9 cellular contexts compared by ENCODE assay signal in the genomic region with DNA sequence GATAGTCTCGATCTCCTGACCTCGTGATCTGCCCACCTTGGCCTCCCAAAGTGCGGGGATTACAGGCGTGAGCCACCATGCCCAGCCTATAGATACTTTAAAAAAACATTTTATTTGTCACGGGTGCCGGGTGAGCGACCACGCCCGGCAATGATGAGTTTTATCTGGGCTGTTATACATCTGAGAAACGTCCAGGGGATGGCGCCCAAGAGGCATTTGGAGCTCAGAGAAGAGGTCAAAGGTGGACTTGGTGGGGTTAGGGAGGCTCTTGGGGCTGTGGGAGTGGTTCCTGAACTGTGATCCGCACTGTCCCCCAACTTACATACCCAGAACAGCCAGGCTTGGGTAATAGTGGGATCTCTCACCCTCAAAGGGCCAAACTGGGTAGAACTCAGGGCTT. TPM values are rescaled to one million over a fixed set of nuclear protein-coding genes. Genes with fewer than 3 reads are reported as not detected.
DNase-seq lines count a peak whose midpoint lies in the region; ATAC-seq, FAIRE-seq and TF ChIP-seq lines count a peak whose summit lies in the region.
"Not testable (repeated sequence)": the region's sequence is repeated elsewhere in the genome, so short reads cannot be mapped to it uniquely, and the experiment has no call there.
"Had no signal": no experiment of that assay in that cellular context is flagged by ENCODE, and none has a peak within 500 bp of the region (broad histone marks: within the 10 kb centered on the region; RNA-seq: fewer than 3 reads in every experiment).

No MANE protein-coding gene starts in this region.

- TF ChIP-seq EP300 in GM12878 (IDR thresholded peaks at IDR 0.05; ENCODE audit: borderline replicate concordance in 1 of 2, control insufficient read depth in 1 of 2, low read depth in 2 of 2, low read length in 2 of 2): not testable (repeated sequence)

- WGBS in GM12878 (ENCODE audit: insufficient coverage, insufficient replicate concordance, low lambda C conversion rate, missing lambda C conversion rate): no CpG with 5 or more reads among the region's 12 CpGs

- not testable (repeated sequence) for H3K9ac ChIP-seq in HCT116 (ENCODE audit: low read length); GM12878 (ENCODE audit: control insufficient read depth, insufficient read depth, low read length)

- not testable (repeated sequence) for H3K27me3 Mint-ChIP-seq in activated B cell treated with CpG ODN at 0.5 μM for 24 hours; naive thymus-derived CD8-positive, alpha-beta T cell

- RAD21 ChIA-PET in HCT116 (lab: Charles Lee; ENCODE audit: low non-redundant PET in 1 of 2, low total read pairs in 2 of 2, uncharacterized antibody in 2 of 2, unreplicated experiment in 2 of 2); GM12878 (lab: Charles Lee; ENCODE audit: unreplicated experiment): not testable (repeated sequence)

- not testable (repeated sequence) for H3K4me2 ChIP-seq in HCT116 (ENCODE audit: low read length); GM12878 (ENCODE audit: control insufficient read depth, insufficient read depth)

- H3K4me3 Mint-ChIP-seq in activated B cell treated with CpG ODN at 0.5 μM for 24 hours; naive thymus-derived CD8-positive, alpha-beta T cell: not testable (repeated sequence)

- not testable (repeated sequence) for H3K9me3 ChIP-seq in HCT116 (ENCODE audit: control insufficient read depth in 1 of 2, insufficient read depth in 1 of 2, low read depth in 1 of 2, low read length in 2 of 2); GM12878 (replicated peaks; ENCODE audit: control insufficient read depth, insufficient read depth, low read length); upper lobe of right lung

- not testable (repeated sequence) for TF ChIP-seq POLR2A in HCT116 (IDR thresholded peaks at IDR 0.05; ENCODE audit: borderline replicate concordance, extremely low read depth, insufficient read depth, insufficient read length); GM12878 (IDR thresholded peaks at IDR 0.05; ENCODE audit: low read depth, low read length)

- H3K27ac Mint-ChIP-seq in activated B cell treated with CpG ODN at 0.5 μM for 24 hours; naive thymus-derived CD8-positive, alpha-beta T cell: not testable (repeated sequence)

- BruUV-seq in HCT116 (replicated peaks; lab: Mats Ljungman, UMichigan); GM12878 (replicated peaks; lab: Mats Ljungman, UMichigan): not testable (repeated sequence)

- not testable (repeated sequence) for H3K4me3 ChIP-seq in HCT116 (replicated peaks in 1 of 2; ENCODE audit: low read depth in 1 of 2, low read length in 2 of 2); GM12878; upper lobe of right lung

- not testable (repeated sequence) for H3K79me2 ChIP-seq in HCT116 (ENCODE audit: insufficient read depth, low read length); GM12878 (ENCODE audit: control insufficient read depth, insufficient read depth, low read length)

- not testable (repeated sequence) for H3K36me3 ChIP-seq in HCT116 (ENCODE audit: control insufficient read depth in 1 of 2, insufficient read depth in 2 of 2, low read length in 2 of 2); GM12878 (ENCODE audit: control insufficient read depth in 2 of 2, insufficient read depth in 2 of 2, low read length in 1 of 2); upper lobe of right lung

- H2AFZ ChIP-seq in HCT116 (ENCODE audit: low read depth, low read length, poor library complexity, severe bottlenecking); GM12878 (ENCODE audit: control insufficient read depth, low read depth, low read length): not testable (repeated sequence)

- not testable (repeated sequence) for TF ChIP-seq CTCF in HCT116 (IDR thresholded peaks at IDR 0.05 in 2 of 3, conservative IDR thresholded peaks at IDR 0.05 in 1 of 3; ENCODE audit: borderline replicate concordance in 1 of 3, insufficient read depth in 1 of 3, low read depth in 2 of 3, low read length in 2 of 3); activated B cell treated with CpG ODN at 0.5 μM for 24 hours (IDR thresholded peaks at IDR 0.05); GM12878 (IDR thresholded peaks at IDR 0.05 in 2 of 3, conservative IDR thresholded peaks at IDR 0.05 in 1 of 3; ENCODE audit: control insufficient read depth in 2 of 3, extremely low read depth in 1 of 3, insufficient read depth in 1 of 3, low read depth in 3 of 3, low read length in 3 of 3); upper lobe of right lung (IDR thresholded peaks at IDR 0.05)

- SMC1A ChIA-PET in GM12878 (lab: Charles Lee; ENCODE audit: uncharacterized antibody, unreplicated experiment): not testable (repeated sequence)

- POLR2A ChIA-PET in HCT116 (lab: Charles Lee); activated B cell treated with CpG ODN at 0.5 μM for 24 hours (lab: Charles Lee); GM12878 (lab: Charles Lee); naive thymus-derived CD8-positive, alpha-beta T cell (lab: Charles Lee): not testable (repeated sequence)

- H3K27me3 ChIP-seq in HCT116 (ENCODE audit: insufficient read depth, low read length); GM12878 (replicated peaks in 1 of 2; ENCODE audit: control insufficient read depth in 2 of 2, insufficient read depth in 2 of 2, low read length in 1 of 2); upper lobe of right lung: not testable (repeated sequence)

- H3K9me3 Mint-ChIP-seq in activated B cell treated with CpG ODN at 0.5 μM for 24 hours; naive thymus-derived CD8-positive, alpha-beta T cell: not testable (repeated sequence)

- not testable (repeated sequence) for TF ChIP-seq RAD21 in HCT116 (IDR thresholded peaks at IDR 0.05; ENCODE audit: low read depth); GM12878 (IDR thresholded peaks at IDR 0.05; ENCODE audit: insufficient read depth, low read depth, low read length)

- not testable (repeated sequence) for H3K9me2 ChIP-seq in HCT116 (ENCODE audit: insufficient read depth)

- H3K4me1 Mint-ChIP-seq in activated B cell treated with CpG ODN at 0.5 μM for 24 hours; naive thymus-derived CD8-positive, alpha-beta T cell: not testable (repeated sequence)

- CTCF ChIA-PET in HCT116 (lab: Charles Lee); activated B cell treated with CpG ODN at 0.5 μM for 24 hours (lab: Charles Lee); GM12878 (lab: Yijun Ruan, JAX): not testable (repeated sequence)

- not testable (repeated sequence) for H3K27ac ChIP-seq in HCT116 (ENCODE audit: low read depth, low read length); GM12878 (ENCODE audit: control insufficient read depth, insufficient read depth); upper lobe of right lung

- in situ Hi-C loops in GM12878 (cut with MboI): not testable (repeated sequence)

- intact Hi-C loops in HCT116 (cut with micrococcal nuclease); activated B cell treated with CpG ODN at 0.5 μM for 24 hours (cut with micrococcal nuclease); GM12878 (cut with micrococcal nuclease; ENCODE audit: unreplicated experiment); left ventricle myocardium superior (cut with micrococcal nuclease); upper lobe of right lung (cut with DNase I): not testable (repeated sequence)

- H4K20me1 ChIP-seq in HCT116 (ENCODE audit: insufficient read depth); GM12878 (ENCODE audit: control insufficient read depth, insufficient read depth): not testable (repeated sequence)

- not testable (repeated sequence) for H3K4me1 ChIP-seq in HCT116 (ENCODE audit: control insufficient read depth in 1 of 2, insufficient read depth in 2 of 2, low read length in 2 of 2); GM12878 (ENCODE audit: control insufficient read depth, insufficient read depth, low read length); upper lobe of right lung

- not testable (repeated sequence) for DNase-seq in GM18507 (ENCODE audit: extremely low spot score, insufficient read length, low read depth); HCT116 (ENCODE audit: low read depth, low spot score); activated B cell treated with CpG ODN at 0.5 μM for 24 hours; GM12878 (ENCODE audit: low read depth, low spot score); left ventricle myocardium superior; naive thymus-derived CD8-positive, alpha-beta T cell; upper lobe of right lung

- not testable (repeated sequence) for H3K36me3 Mint-ChIP-seq in activated B cell treated with CpG ODN at 0.5 μM for 24 hours (ENCODE audit: low read depth); naive thymus-derived CD8-positive, alpha-beta T cell

- FAIRE-seq in GM18507 (lab: Jason Lieb, UNC): peak; percentile 94
- FAIRE-seq in GM12878 (lab: Jason Lieb, UNC): not testable (repeated sequence)

- ATAC-seq in HCT116 (peak; percentile 90), HG03439 (IDR thresholded peaks at IDR 0.05; ENCODE audit: unreplicated experiment) (peak; percentile 59), activated B cell treated with CpG ODN at 0.5 μM for 24 hours (ENCODE audit: low read depth) (peak; percentile 95), GM12878 (peak; percentile 97), left ventricle myocardium superior (peak; percentile 71), upper lobe of right lung (peak; percentile 85)
- ATAC-seq in naive thymus-derived CD8-positive, alpha-beta T cell: peak; percentile 94 to 97

RNA-seq across cellular contexts. Expression of gene GRAPL, which starts 8.7 kb away (rescaled TPM):
- 0.44 TPM for total RNA-seq in HCT116 (2021; ENCODE audit: unreplicated experiment)
- not detected in 2 replicates for polyA plus RNA-seq in HCT116 (2012)
- 54.5 and 59.0 TPM in 2 replicates for total RNA-seq in activated B cell treated with CpG ODN at 0.5 μM for 24 hours
- 194 and 200 TPM in 2 replicates for total RNA-seq in GM12878 (2013; cell fraction: nucleolus; rRNA removed)
- total RNA-seq in GM12878 (2014; rRNA removed): 18.7 and 21.2 TPM in 2 replicates
- 35.1 and 37.3 TPM in 2 replicates for total RNA-seq in GM12878 (2014; rRNA removed; fragmentation: Illumina TruSeq; extraction: Trizol)
- total RNA-seq in GM12878 (2021): 29.3 and 32.4 TPM in 2 replicates
- 12.7 TPM for polyA plus RNA-seq in GM12878 (2011; ENCODE audit: low read depth)
- polyA plus RNA-seq in GM12878 (2011; rRNA removed): 5.5 and 7.5 TPM in 2 replicates
- 4.3 and 5.9 TPM in 2 replicates for polyA plus RNA-seq in GM12878 (2011; cell fraction: cytosol; rRNA removed)
- polyA plus RNA-seq in GM12878 (2011; cell fraction: nucleus; rRNA removed): 18.7 and 26.5 TPM in 2 replicates
- 18.3 and 26.2 TPM in 2 replicates for polyA plus RNA-seq in GM12878 (2012)
- polyA plus RNA-seq in GM12878 (2014; fragmentation: Illumina TruSeq; extraction: Trizol): 5.6 and 24.6 TPM in 2 replicates
- 1 to 10 TPM; 1.5 to 1.9 TPM for polyA plus RNA-seq in GM12878 (2014; fragmentation: Nextera tagmentation; extraction: Ambion mirVana)
- polyA plus RNA-seq in GM12878 (2014; rRNA removed): 52.0 and 63.2 TPM in 2 replicates
- polyA plus RNA-seq in GM12878 (2016; fragmentation: Nextera tagmentation; extraction: Ambion mirVana): 1 to 10 TPM; 2.8 TPM
- polyA minus RNA-seq in GM12878 (2011; rRNA and poly(A)+ RNA removed): 8.1 and 14.8 TPM in 2 replicates
- polyA minus RNA-seq in GM12878 (2011; cell fraction: cytosol; rRNA and poly(A)+ RNA removed): 2.4 and 2.9 TPM in 2 replicates
- polyA minus RNA-seq in GM12878 (2011; cell fraction: nucleus; rRNA and poly(A)+ RNA removed): 14.4 and 35.1 TPM in 2 replicates
- total RNA-seq in left ventricle myocardium superior: 1.0 TPM
- total RNA-seq in naive thymus-derived CD8-positive, alpha-beta T cell: 10 to 100 TPM; 67.3 to 69.6 TPM
- 1 to 10 TPM in 1 of 3 donors, under 1 TPM in 2; 0.44 to 1.2 (median 0.71) TPM for polyA plus RNA-seq in naive thymus-derived CD8-positive, alpha-beta T cell
- 16.6 TPM for total RNA-seq in upper lobe of right lung
- total RNA-seq: Calu3 had no signal
